Comparison of ENCODE assay signal across 9 cellular contexts in the genomic region with DNA sequence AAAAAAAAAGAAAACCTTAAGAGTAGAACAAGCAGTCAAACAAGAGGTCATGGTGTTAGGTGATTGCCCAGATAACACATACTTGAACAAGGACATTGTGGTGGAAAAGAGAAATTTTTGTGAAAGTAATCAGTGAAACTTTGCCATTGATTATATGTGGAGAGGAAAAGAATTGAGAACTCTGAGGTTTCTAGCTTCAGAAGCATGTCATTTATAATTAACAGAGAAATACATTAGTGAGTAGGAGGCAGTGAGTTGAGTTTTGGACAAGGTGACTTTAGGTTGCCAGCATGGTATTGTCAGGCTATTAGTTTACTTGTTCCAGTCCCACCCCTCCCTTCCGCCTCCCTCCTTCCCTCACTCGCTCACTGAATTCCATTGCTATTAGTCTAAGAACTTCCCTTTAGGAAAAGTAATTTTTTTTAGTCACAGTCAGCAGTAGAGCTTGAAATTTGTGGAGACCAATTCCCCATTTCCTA. TPM values are rescaled to one million over a fixed set of nuclear protein-coding genes. Genes with fewer than 3 reads are reported as not detected.
DNase-seq lines count a peak whose midpoint lies in the region; TF ChIP-seq lines count a peak whose summit lies in the region.
"Had no signal": no experiment of that assay in that cellular context is flagged by ENCODE, and none has a peak within 500 bp of the region (broad histone marks: within the 10 kb centered on the region; RNA-seq: fewer than 3 reads in every experiment).

No MANE protein-coding gene starts in this region.

- H2AFZ ChIP-seq in GM23248 = no peak overlapping the region
- H2AFZ ChIP-seq in Karpas-422 (ENCODE audit: low read length) = no peak overlapping the region

- H3K27ac ChIP-seq in AG04450 (ENCODE audit: low read depth, low read length) (no peak overlapping the region), GM23248 (peak overlapping the region; percentile 43), Karpas-422 (ENCODE audit: low read length) (no peak overlapping the region)

- H3K4me3 ChIP-seq in AG04450 (ENCODE audit: low read depth, low read length) (no peak overlapping the region), GM23248 (no peak overlapping the region), Karpas-422 (ENCODE audit: low read length) (no peak overlapping the region)

- peak overlapping the region; percentile 78 for H3K27ac Mint-ChIP-seq in activated CD4-positive, alpha-beta memory T cell treated with anti-CD3 and anti-CD28 coated beads for 36 hours

- H4K20me1 ChIP-seq in GM23248 (ENCODE audit: insufficient read depth) (peaks cover 41% of the 10 kb centered on the region), Karpas-422 (ENCODE audit: insufficient read depth, low read depth, low read length) (peaks cover 74% of the 10 kb centered on the region)

- DNase-seq in AG04450 (ENCODE audit: low read depth, low spot score) (peak; percentile 32), GM23248 (peak; percentile 89), iPS-NIHi11 (ENCODE audit: low spot score) (peak; percentile 16), cerebellar cortex (ENCODE audit: low spot score) (no peak), OCI-M1 (lab: John Stamatoyannopoulos, UW) (no peak), Karpas-422 (no peak), NCI-H2081 (lab: John Stamatoyannopoulos, UW) (no peak)
- DNase-seq in activated CD4-positive, alpha-beta memory T cell treated with anti-CD3 and anti-CD28 coated beads for 36 hours = no peak

- in situ Hi-C loops in GM23248 (cut with MboI) = no loop called here

- H3K4me2 ChIP-seq in GM23248 (ENCODE audit: unreplicated experiment) (peak overlapping the region; percentile 56), Karpas-422 (ENCODE audit: low read depth, low read length, poor library complexity, severe bottlenecking) (no peak overlapping the region)

- WGBS in GM23248 (ENCODE audit: low coverage in 1 of 2, low lambda C conversion rate in 2 of 2, missing lambda C conversion rate in 2 of 2), 2 experiments = 0 to 1% methylated on average over 2 of the region's 2 CpGs

- intact Hi-C loops in activated CD4-positive, alpha-beta memory T cell treated with anti-CD3 and anti-CD28 coated beads for 36 hours (cut with micrococcal nuclease) = loop anchor here (1.0 to 5.0 kb wide), 2 partner anchors 252 to 302 kb away; no protein-coding TSS in a partner anchor

- no peaks in the 10 kb centered on the region for H3K27me3 Mint-ChIP-seq in activated CD4-positive, alpha-beta memory T cell treated with anti-CD3 and anti-CD28 coated beads for 36 hours

- no peaks in the 10 kb centered on the region for H3K9me3 ChIP-seq in AG04450 (ENCODE audit: control insufficient read depth, insufficient read depth, low read length)
- H3K9me3 ChIP-seq in GM23248 (ENCODE audit: low read depth) = no peaks in the 10 kb centered on the region
- no peaks in the 10 kb centered on the region for H3K9me3 ChIP-seq in Karpas-422 (ENCODE audit: low read length)

- H3K79me2 ChIP-seq in GM23248 (ENCODE audit: insufficient read depth) (peaks cover 99% of the 10 kb centered on the region), Karpas-422 (ENCODE audit: low read length) (peaks cover 90% of the 10 kb centered on the region)

- H3K27me3 ChIP-seq in AG04450 (ENCODE audit: control insufficient read depth, insufficient read depth, low read length) = no peaks in the 10 kb centered on the region
- no peaks in the 10 kb centered on the region for H3K27me3 ChIP-seq in GM23248 (replicated peaks; ENCODE audit: insufficient read depth)
- no peaks in the 10 kb centered on the region for H3K27me3 ChIP-seq in Karpas-422 (ENCODE audit: low read length)

- peak overlapping the region; percentile 42 for H3K4me3 Mint-ChIP-seq in activated CD4-positive, alpha-beta memory T cell treated with anti-CD3 and anti-CD28 coated beads for 36 hours
- H3K4me3 Mint-ChIP-seq: nephron had no signal

- no peak overlapping the region for H3K9ac ChIP-seq in GM23248
- no peak overlapping the region for H3K9ac ChIP-seq in Karpas-422 (ENCODE audit: low read length)

- TF ChIP-seq CTCF in AG04450 (IDR thresholded peaks at IDR 0.05; ENCODE audit: low read depth, low read length) = no peak

- H3F3A ChIP-seq in GM23248 (ENCODE audit: insufficient read depth) = peaks cover 72% of the 10 kb centered on the region

- H3K9me3 Mint-ChIP-seq in activated CD4-positive, alpha-beta memory T cell treated with anti-CD3 and anti-CD28 coated beads for 36 hours = no peaks in the 10 kb centered on the region
- H3K9me3 Mint-ChIP-seq: nephron had no signal

- POLR2A ChIA-PET in AG04450 (lab: Yijun Ruan, JAX) = interaction anchor here (0.6 to 1.3 kb wide), 4 partner anchors 11 to 307 kb away, joined by 3 to 8 read pairs (median 4); a partner anchor contains a TSS
- POLR2A ChIA-PET in activated CD4-positive, alpha-beta memory T cell treated with anti-CD3 and anti-CD28 coated beads for 36 hours (lab: Charles Lee) = interaction anchor here (0.6 to 5.7 kb wide), 5 partner anchors 9 to 304 kb away, joined by 3 to 57 read pairs (median 4); no protein-coding TSS in a partner anchor

- H3K36me3 Mint-ChIP-seq in activated CD4-positive, alpha-beta memory T cell treated with anti-CD3 and anti-CD28 coated beads for 36 hours = peaks cover 15% of the 10 kb centered on the region

- CTCF ChIA-PET in AG04450 (lab: Charles Lee) = interaction anchor here (0.7 to 1.5 kb wide), 2 partner anchors 98 to 254 kb away, joined by 3 read pairs; no protein-coding TSS in a partner anchor
- CTCF ChIA-PET in activated CD4-positive, alpha-beta memory T cell treated with anti-CD3 and anti-CD28 coated beads for 36 hours (lab: Charles Lee) = interaction anchor here (1.0 to 2.6 kb wide), 3 partner anchors 184 to 301 kb away, joined by 3 to 10 read pairs (median 8); no protein-coding TSS in a partner anchor

- peaks cover 88% of the 10 kb centered on the region for H3K4me1 Mint-ChIP-seq in activated CD4-positive, alpha-beta memory T cell treated with anti-CD3 and anti-CD28 coated beads for 36 hours (ENCODE audit: low read depth)

- H3K9me2 ChIP-seq in GM23248 (ENCODE audit: insufficient read depth) (no peaks in the 10 kb centered on the region), Karpas-422 (replicated peaks; ENCODE audit: insufficient read depth, low read length) (no peaks in the 10 kb centered on the region)

- H3K36me3 ChIP-seq in GM23248 (ENCODE audit: low read depth) = no peaks in the 10 kb centered on the region
- no peaks in the 10 kb centered on the region for H3K36me3 ChIP-seq in Karpas-422 (ENCODE audit: insufficient read depth, low read length)

- H3K4me1 ChIP-seq in GM23248 (ENCODE audit: insufficient read depth) = peaks cover 68% of the 10 kb centered on the region
- H3K4me1 ChIP-seq in Karpas-422 (ENCODE audit: low read length) = peaks cover 32% of the 10 kb centered on the region

RNA-seq across cellular contexts. Expression of a gene that starts 17.2 kb away (rescaled TPM):
- polyA plus RNA-seq in AG04450 (2011; rRNA removed) = 46.4 and 61.1 TPM in 2 replicates
- polyA minus RNA-seq in AG04450 (2011; rRNA and poly(A)+ RNA removed) = 37.7 and 59.1 TPM in 2 replicates
- 28.4 and 30.7 TPM in 2 replicates for total RNA-seq in GM23248 (2014; rRNA removed; shearing (Covaris generic))
- polyA plus RNA-seq in GM23248 (2016; fragmentation: Nextera tagmentation; extraction: Ambion mirVana) = 10.8 and 11.6 TPM in 2 replicates
- total RNA-seq in activated CD4-positive, alpha-beta memory T cell treated with anti-CD3 and anti-CD28 coated beads for 36 hours = 10 to 100 TPM; 92.0 to 92.9 TPM
- 8.3 and 23.4 TPM in 2 replicates for total RNA-seq in Karpas-422 (2014; rRNA removed; shearing (Covaris generic); ENCODE audit: low replicate concordance)

Comparison
In these comparisons a context has a peak if more than half of its experiments do, and no peak if none do; other contexts are left out.
1. DNase-seq: peak in AG04450 (single experiment), GM23248 (single experiment) and iPS-NIHi11 (single experiment); none in activated CD4-positive, alpha-beta memory T cell treated with anti-CD3 and anti-CD28 coated beads for 36 hours (single experiment), cerebellar cortex (single experiment), OCI-M1 (single experiment), Karpas-422 (single experiment) and NCI-H2081 (0 of 2).